In genomic region chr22:39898997-39899396, GRCh38 we compare ENCODE assay signal across 9 cellular contexts. TPM values are rescaled to one million over a fixed set of nuclear protein-coding genes. Genes with fewer than 3 reads are reported as not detected.
DNase-seq lines count a peak whose midpoint lies in the region; ATAC-seq, FAIRE-seq and TF ChIP-seq lines count a peak whose summit lies in the region.
"Had no signal": no experiment of that assay in that cellular context is flagged by ENCODE, and none has a peak within 500 bp of the region (broad histone marks: within the 10 kb centered on the region; RNA-seq: fewer than 3 reads in every experiment).

No MANE protein-coding gene starts in this region.

- intact Hi-C loops in activated CD8-positive, alpha-beta T cell treated with anti-CD3 and anti-CD28 coated beads for 36 hours (cut with micrococcal nuclease) = no loop called here
- intact Hi-C loops in kidney (cut with DNase I) = no loop called here

- no peak for TF ChIP-seq CTCF in activated CD8-positive, alpha-beta T cell treated with anti-CD3 and anti-CD28 coated beads for 36 hours (IDR thresholded peaks at IDR 0.05)
- TF ChIP-seq CTCF in kidney (IDR thresholded peaks at IDR 0.05; ENCODE audit: borderline replicate concordance, extremely low read depth, insufficient read depth) (no peak), WTC11 (IDR thresholded peaks at IDR 0.05) (no peak), coronary artery (IDR thresholded peaks at IDR 0.05) (no peak)

- H3K4me1 ChIP-seq in BLaER1 treated with 17β-estradiol and CSF1 and Interleukin-3, amounts not matched to agents 10 nM and 100 nM = peaks cover 37 to 56% (median 45%) of the 10 kb centered on the region in 10 experiments
- no peaks in the 10 kb centered on the region for H3K4me1 ChIP-seq in kidney (ENCODE audit: control insufficient read depth in 1 of 2, insufficient read depth in 1 of 2, low read depth in 1 of 2, low read length in 2 of 2)

- peak overlapping the region in 2 of 10 experiments; percentile 0 to 12; a peak in 2 of 20 replicates for H3K4me3 ChIP-seq in BLaER1 treated with 17β-estradiol and CSF1 and Interleukin-3, amounts not matched to agents 10 nM and 100 nM
- H3K4me3 ChIP-seq in kidney (ENCODE audit: low read length in 2 of 2) (no peak overlapping the region), coronary artery (no peak overlapping the region)

- POLR2A ChIA-PET in activated CD8-positive, alpha-beta T cell treated with anti-CD3 and anti-CD28 coated beads for 36 hours (lab: Charles Lee) = interaction anchor here (0.6 to 3.4 kb wide), 4 partner anchors 27 to 41 kb away, joined by 3 to 11 read pairs (median 4); no protein-coding TSS in a partner anchor
- POLR2A ChIA-PET in WTC11 (lab: Charles Lee) = no interaction called here

- no peak for DNase-seq in activated CD8-positive, alpha-beta T cell treated with anti-CD3 and anti-CD28 coated beads for 36 hours
- DNase-seq in kidney (no peak), WTC11 (ENCODE audit: low spot score) (no peak), coronary artery (ENCODE audit: low spot score) (no peak), SHP77 treated with DMSO at 0.1 percent for 48 hours (lab: John Stamatoyannopoulos, UW) (no peak)

- peak overlapping the region in 8 of 11 experiments; percentile 46 to 65 (median 62); a peak in 14 of 22 replicates for H3K9ac ChIP-seq in BLaER1 treated with 17β-estradiol and CSF1 and Interleukin-3, amounts not matched to agents 10 nM and 100 nM
- H3K9ac ChIP-seq in kidney (ENCODE audit: low read length in 2 of 2) = no peak overlapping the region

- no peak for FAIRE-seq in kidney (lab: Jason Lieb, UNC)

- H3K9me3 ChIP-seq in BLaER1 treated with 17β-estradiol and CSF1 and Interleukin-3, amounts not matched to agents 10 nM and 100 nM (replicated peaks in 1 of 11) = no peaks in the 10 kb centered on the region
- no peaks in the 10 kb centered on the region for H3K9me3 ChIP-seq in kidney (ENCODE audit: control insufficient read depth in 1 of 2, low read length in 2 of 2)

- H3K27ac Mint-ChIP-seq in activated CD8-positive, alpha-beta T cell treated with anti-CD3 and anti-CD28 coated beads for 36 hours = peak overlapping the region; percentile 72
- no peak overlapping the region for H3K27ac Mint-ChIP-seq in WTC11

- H3K4me1 Mint-ChIP-seq in activated CD8-positive, alpha-beta T cell treated with anti-CD3 and anti-CD28 coated beads for 36 hours (ENCODE audit: low read depth) = peaks cover 14% of the 10 kb centered on the region
- no peaks in the 10 kb centered on the region for H3K4me1 Mint-ChIP-seq in WTC11

- no peak overlapping the region for H3K4me3 Mint-ChIP-seq in activated CD8-positive, alpha-beta T cell treated with anti-CD3 and anti-CD28 coated beads for 36 hours
- H3K4me3 Mint-ChIP-seq in WTC11 = no peak overlapping the region

- H4K20me1 ChIP-seq in BLaER1 treated with 17β-estradiol and CSF1 and Interleukin-3, amounts not matched to agents 10 nM and 100 nM = no peaks in the 10 kb centered on the region

- H3K4me2 ChIP-seq in BLaER1 treated with 17β-estradiol and CSF1 and Interleukin-3, amounts not matched to agents 10 nM and 100 nM = peak overlapping the region; percentile 61 to 87 (median 78)

- no peaks in the 10 kb centered on the region for H3K36me3 ChIP-seq in BLaER1 treated with 17β-estradiol and CSF1 and Interleukin-3, amounts not matched to agents 10 nM and 100 nM
- H3K36me3 ChIP-seq in kidney (ENCODE audit: control insufficient read depth in 1 of 2, insufficient read depth in 2 of 2, low read length in 2 of 2) = no peaks in the 10 kb centered on the region

- no peaks in the 10 kb centered on the region for H3K27me3 Mint-ChIP-seq in activated CD8-positive, alpha-beta T cell treated with anti-CD3 and anti-CD28 coated beads for 36 hours
- H3K27me3 Mint-ChIP-seq in WTC11 (ENCODE audit: low read depth) = peaks cover 3% of the 10 kb centered on the region

- peak overlapping the region in 9 of 11 experiments; percentile 47 to 86 (median 81); a peak in 17 of 22 replicates for H3K27ac ChIP-seq in BLaER1 treated with 17β-estradiol and CSF1 and Interleukin-3, amounts not matched to agents 10 nM and 100 nM
- H3K27ac ChIP-seq in kidney (ENCODE audit: low read depth in 2 of 2, low read length in 2 of 2) (no peak overlapping the region), coronary artery (peak overlapping the region in 1 of 2 donors; percentile 1)

- no peaks in the 10 kb centered on the region for H3K9me3 Mint-ChIP-seq in activated CD8-positive, alpha-beta T cell treated with anti-CD3 and anti-CD28 coated beads for 36 hours
- no peaks in the 10 kb centered on the region for H3K9me3 Mint-ChIP-seq in WTC11

- H3K27me3 ChIP-seq in BLaER1 treated with 17β-estradiol and CSF1 and Interleukin-3, amounts not matched to agents 10 nM and 100 nM = no peaks in the 10 kb centered on the region

- CTCF ChIA-PET in activated CD8-positive, alpha-beta T cell treated with anti-CD3 and anti-CD28 coated beads for 36 hours (lab: Charles Lee) = interaction anchor here (0.6 to 2.0 kb wide), 7 partner anchors 25 to 364 kb away, joined by 3 to 5 read pairs (median 4); no protein-coding TSS in a partner anchor
- CTCF ChIA-PET in WTC11 (lab: Charles Lee) = no interaction called here

- H3K36me3 Mint-ChIP-seq in activated CD8-positive, alpha-beta T cell treated with anti-CD3 and anti-CD28 coated beads for 36 hours (ENCODE audit: low read depth) = peaks cover 20% of the 10 kb centered on the region
- H3K36me3 Mint-ChIP-seq in WTC11 = no peaks in the 10 kb centered on the region

- peak; percentile 65 for ATAC-seq in GM18873 (IDR thresholded peaks at IDR 0.05; ENCODE audit: low FRiP score, unreplicated experiment)
- ATAC-seq in HG03196 (IDR thresholded peaks at IDR 0.05; ENCODE audit: unreplicated experiment) = peak; percentile 60
- no peak for ATAC-seq in activated CD8-positive, alpha-beta T cell treated with anti-CD3 and anti-CD28 coated beads for 36 hours
- no peak for ATAC-seq in WTC11

TF ChIP-seq in WTC11, 78 proteins besides CTCF, POLR2A, EP300 and RAD21 (continues in another document):
- TF ChIP-seq AFF4 (CRISPR knock-in tag; IDR thresholded peaks at IDR 0.05; ENCODE audit: borderline replicate concordance) = no peak
- TF ChIP-seq, protein P1, sequence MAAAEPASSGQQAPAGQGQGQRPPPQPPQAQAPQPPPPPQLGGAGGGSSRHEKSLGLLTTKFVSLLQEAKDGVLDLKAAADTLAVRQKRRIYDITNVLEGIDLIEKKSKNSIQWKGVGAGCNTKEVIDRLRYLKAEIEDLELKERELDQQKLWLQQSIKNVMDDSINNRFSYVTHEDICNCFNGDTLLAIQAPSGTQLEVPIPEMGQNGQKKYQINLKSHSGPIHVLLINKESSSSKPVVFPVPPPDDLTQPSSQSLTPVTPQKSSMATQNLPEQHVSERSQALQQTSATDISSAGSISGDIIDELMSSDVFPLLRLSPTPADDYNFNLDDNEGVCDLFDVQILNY (CRISPR knock-in tag; IDR thresholded peaks at IDR 0.05) = no peak
- TF ChIP-seq ZNF232 (CRISPR knock-in tag; IDR thresholded peaks at IDR 0.05) = no peak
- TF ChIP-seq ATF3 (CRISPR knock-in tag; conservative IDR thresholded peaks at IDR 0.05) = no peak

RNA-seq across cellular contexts. Expression of gene GRAP2, which starts 1.9 kb away (rescaled TPM):
- 10 to 100 TPM; 83.2 to 86.8 TPM for total RNA-seq in activated CD8-positive, alpha-beta T cell treated with anti-CD3 and anti-CD28 coated beads for 36 hours
- total RNA-seq in kidney (9.7 TPM), WTC11 (2021) (0.33 to 0.92 TPM (median 0.64 TPM) in 3 replicates)
- polyA plus RNA-seq in kidney (ENCODE audit: insufficient read depth, low read depth, low replicate concordance) = 0.73 TPM

RNA-seq across cellular contexts. Expression of gene ENTHD1, which starts 5.4 kb away (rescaled TPM):
- under 1 TPM; 0.34 TPM for total RNA-seq in activated CD8-positive, alpha-beta T cell treated with anti-CD3 and anti-CD28 coated beads for 36 hours
- not detected for total RNA-seq in kidney
- not detected for polyA plus RNA-seq in kidney (ENCODE audit: insufficient read depth, low read depth, low replicate concordance)
- not detected in 3 replicates for total RNA-seq in WTC11 (2021)
- total RNA-seq: Daoy had no signal

Comparison
In these comparisons a context has a peak if more than half of its experiments do, and no peak if none do; other contexts are left out.
1. H3K27ac ChIP-seq: peak in BLaER1 treated with 17β-estradiol and CSF1 and Interleukin-3, amounts not matched to agents 10 nM and 100 nM (9 of 11); none in kidney (0 of 2).
2. H3K9ac ChIP-seq: peak in BLaER1 treated with 17β-estradiol and CSF1 and Interleukin-3, amounts not matched to agents 10 nM and 100 nM (8 of 11); none in kidney (0 of 2).
3. ATAC-seq: peak in GM18873 (single experiment) and HG03196 (single experiment); none in activated CD8-positive, alpha-beta T cell treated with anti-CD3 and anti-CD28 coated beads for 36 hours (single experiment) and WTC11 (single experiment).